In genomic region chr20:35773154-35773751, GRCh38 we compare ENCODE assay signal across 9 cellular contexts. TPM values are rescaled to one million over a fixed set of nuclear protein-coding genes. Genes with fewer than 3 reads are reported as not detected.
A peak's percentile ranks its signal among the peaks of the same experiment; 100 is the strongest.
DNase-seq lines count a peak whose midpoint lies in the region; ATAC-seq, FAIRE-seq and TF ChIP-seq lines count a peak whose summit lies in the region.
"Had no signal": no experiment of that assay in that cellular context is flagged by ENCODE, and none has a peak within 500 bp of the region (broad histone marks: within the 10 kb centered on the region; RNA-seq: fewer than 3 reads in every experiment).

No MANE protein-coding gene starts in this region.

- POLR2A ChIA-PET in endothelial cell of umbilical vein (lab: Charles Lee) = interaction anchor here (1.3 to 2.5 kb wide), 2 partner anchors 31 kb away, joined by 3 to 26 read pairs; partner anchors contain the start of gene RBM39

- no peaks in the 10 kb centered on the region for H3K9me2 ChIP-seq in neural cell (ENCODE audit: insufficient read depth, low read length)

- dilution Hi-C loops in endothelial cell of umbilical vein (cut with MboI; ENCODE audit: extremely low pct_ligation_motif_present, low sequenced_read_pairs) = no loop called here

- H2AFZ ChIP-seq in endothelial cell of umbilical vein (ENCODE audit: low read depth, low read length) (no peak overlapping the region), neural cell (ENCODE audit: low read depth, low read length) (no peak overlapping the region)

- H3K79me2 ChIP-seq in endothelial cell of umbilical vein (ENCODE audit: control insufficient read depth, insufficient read depth, low read length) (peaks cover 57% of the 10 kb centered on the region), neural cell (replicated peaks; ENCODE audit: insufficient read depth, low read length) (peaks cover 43% of the 10 kb centered on the region)

- H3K36me3 ChIP-seq in endothelial cell of umbilical vein (ENCODE audit: control insufficient read depth in 2 of 2, extremely low read depth in 1 of 2, insufficient read depth in 2 of 2, low read length in 2 of 2) = peaks cover 0 to 2% of the 10 kb centered on the region in 2 experiments
- H3K36me3 ChIP-seq in neural cell (ENCODE audit: insufficient read depth, low read length) = no peaks in the 10 kb centered on the region
- H3K36me3 ChIP-seq: ovary had no signal

- no peaks in the 10 kb centered on the region for H4K20me1 ChIP-seq in endothelial cell of umbilical vein (replicated peaks; ENCODE audit: control insufficient read depth, extremely low read depth, insufficient read depth, low read length)
- H4K20me1 ChIP-seq in neural cell (ENCODE audit: insufficient read depth) = no peaks in the 10 kb centered on the region

- TF ChIP-seq RAD21 in neural cell (conservative IDR thresholded peaks at IDR 0.05) = no peak

- no peaks in the 10 kb centered on the region for H3K9me1 ChIP-seq in endothelial cell of umbilical vein (replicated peaks; ENCODE audit: control insufficient read depth, extremely low read depth, insufficient read depth, low read length)

- no peak for TF ChIP-seq EP300 in neural cell (conservative IDR thresholded peaks at IDR 0.05; ENCODE audit: poor library complexity, severe bottlenecking)

- H3K4me3 ChIP-seq in endothelial cell of umbilical vein (replicated peaks in 1 of 3; ENCODE audit: insufficient read depth in 1 of 3, low read depth in 1 of 3, low read length in 3 of 3) (peak overlapping the region; percentile 70 to 83 (median 76)), neural cell (ENCODE audit: low read length) (peak overlapping the region; percentile 70)

- no peaks in the 10 kb centered on the region for H3K27me3 ChIP-seq in endothelial cell of umbilical vein (ENCODE audit: control insufficient read depth in 2 of 2, insufficient read depth in 2 of 2, low read length in 2 of 2)
- no peaks in the 10 kb centered on the region for H3K27me3 ChIP-seq in neural cell (ENCODE audit: insufficient read depth, low read depth, low read length)
- H3K27me3 ChIP-seq: ovary had no signal

- FAIRE-seq in endothelial cell of umbilical vein (lab: Jason Lieb, UNC) = peak; percentile 72

- H3F3A ChIP-seq in neural cell (ENCODE audit: insufficient read depth, low read length, poor library complexity, severe bottlenecking) = no peaks in the 10 kb centered on the region

- intact Hi-C loops in endothelial cell of umbilical vein (cut with micrococcal nuclease) = loop anchor here (1.0 to 5.0 kb wide), 2 partner anchors 41 to 111 kb away; no protein-coding TSS in a partner anchor

- CTCF ChIA-PET in endothelial cell of umbilical vein (lab: Charles Lee) = interaction anchor here (3.0 kb wide), 1 partner anchor 30 kb away, joined by 16 read pairs; the partner anchor contains the start of gene RBM39

- ATAC-seq in HG03354 (IDR thresholded peaks at IDR 0.05; ENCODE audit: poor library complexity, severe bottlenecking, unreplicated experiment) = peak; percentile 33
- no peak for ATAC-seq in HG03045 (IDR thresholded peaks at IDR 0.05; ENCODE audit: unreplicated experiment)
- ATAC-seq in HG02588 (IDR thresholded peaks at IDR 0.05; ENCODE audit: unreplicated experiment) = no peak
- ATAC-seq in HG02852 (IDR thresholded peaks at IDR 0.05; ENCODE audit: unreplicated experiment) = no peak

- H3K4me1 ChIP-seq in endothelial cell of umbilical vein (ENCODE audit: control insufficient read depth, extremely low read depth, insufficient read depth, low read length) = peaks cover 29% of the 10 kb centered on the region

- TF ChIP-seq CTCF in endothelial cell of umbilical vein (IDR thresholded peaks at IDR 0.05; ENCODE audit: extremely low read depth in 1 of 2, insufficient read depth in 1 of 2, low read depth in 1 of 2, low read length in 2 of 2) = no peak
- TF ChIP-seq CTCF in neural cell (IDR thresholded peaks at IDR 0.05; ENCODE audit: poor library complexity, severe bottlenecking) = no peak

- H3K4me2 ChIP-seq in endothelial cell of umbilical vein (ENCODE audit: insufficient read depth, low read length) = peak overlapping the region; percentile 95
- H3K4me2 ChIP-seq in neural cell (ENCODE audit: low read length) = peak overlapping the region; percentile 92

- no peak for TF ChIP-seq POLR2A in endothelial cell of umbilical vein (IDR thresholded peaks at IDR 0.05; ENCODE audit: low read depth, low read length)

- H3K9ac ChIP-seq in endothelial cell of umbilical vein (replicated peaks; ENCODE audit: extremely low read depth, insufficient read depth, low read length) (peak overlapping the region; percentile 86), neural cell (ENCODE audit: low read length) (peak overlapping the region; percentile 72)

- DNase-seq in AG08396 (ENCODE audit: low spot score) (peak; percentile 5), endothelial cell of umbilical vein (ENCODE audit: low read depth, low spot score) (peak; percentile 69)
- DNase-seq in activated CD4-positive, alpha-beta T cell treated with anti-CD3 and anti-CD28 coated beads for 4 hours = peak; percentile 13 to 29

- H3K9me3 ChIP-seq in endothelial cell of umbilical vein (replicated peaks; ENCODE audit: control insufficient read depth, insufficient read depth, low read length) (no peaks in the 10 kb centered on the region), neural cell (ENCODE audit: low read length) (no peaks in the 10 kb centered on the region)
- H3K9me3 ChIP-seq: ovary had no signal

- no TSS peak for BruUV-seq in endothelial cell of umbilical vein (replicated peaks; lab: Mats Ljungman, UMichigan)

- H3K27ac ChIP-seq in endothelial cell of umbilical vein (ENCODE audit: insufficient read depth, low read depth, low read length) = peak overlapping the region; percentile 81
- no peak overlapping the region for H3K27ac ChIP-seq in neural cell (ENCODE audit: low read length)

TF ChIP-seq in endothelial cell of umbilical vein, 7 proteins besides CTCF, POLR2A, EP300 and RAD21:
- TF ChIP-seq JUN (IDR thresholded peaks at IDR 0.05; ENCODE audit: borderline replicate concordance, insufficient read depth, insufficient read length, low read depth) (no peak), POLR2AphosphoS5 (IDR thresholded peaks at IDR 0.05; ENCODE audit: insufficient read depth, low read depth, low read length) (peak; percentile 17)
TF ChIP-seq in endothelial cell of umbilical vein: peak in this region for 1.

TF ChIP-seq in neural cell, 6 proteins besides CTCF, POLR2A, EP300 and RAD21:
- TF ChIP-seq TAF1 (IDR thresholded peaks at IDR 0.05; ENCODE audit: low read depth) = no peak

RNA-seq across cellular contexts. Expression of gene PHF20, which starts 1.4 kb away (rescaled TPM):
- total RNA-seq in endothelial cell of umbilical vein = 45.8 and 46.3 TPM in 2 replicates
- 16.0 and 25.0 TPM in 2 replicates for polyA plus RNA-seq in endothelial cell of umbilical vein
- polyA plus RNA-seq in endothelial cell of umbilical vein (2011; cell fraction: cytosol; rRNA removed) = 23.8 and 25.1 TPM in 2 replicates
- polyA plus RNA-seq in endothelial cell of umbilical vein (2011; cell fraction: nucleus; rRNA removed) = 21.1 and 22.2 TPM in 2 replicates
- polyA plus RNA-seq in endothelial cell of umbilical vein (2012) = 43.9 and 49.0 TPM in 2 replicates
- polyA minus RNA-seq in endothelial cell of umbilical vein = 30.4 and 61.0 TPM in 2 replicates
- 37.3 TPM for polyA minus RNA-seq in endothelial cell of umbilical vein (2011; cell fraction: cytosol; rRNA and poly(A)+ RNA removed)
- polyA minus RNA-seq in endothelial cell of umbilical vein (2011; cell fraction: nucleus; rRNA and poly(A)+ RNA removed) = 46.1 and 46.8 TPM in 2 replicates
- 49.2 and 54.8 TPM in 2 replicates for polyA plus RNA-seq in neural cell
- 44.1 and 54.4 TPM in 2 replicates for polyA minus RNA-seq in neural cell

RNA-seq across cellular contexts. Expression of gene RBM39, which starts 31.2 kb away (rescaled TPM):
- total RNA-seq in endothelial cell of umbilical vein = 291 and 309 TPM in 2 replicates
- polyA plus RNA-seq in endothelial cell of umbilical vein = 76.2 and 106 TPM in 2 replicates
- polyA plus RNA-seq in endothelial cell of umbilical vein (2011; cell fraction: cytosol; rRNA removed) = 49.7 and 60.3 TPM in 2 replicates
- polyA plus RNA-seq in endothelial cell of umbilical vein (2011; cell fraction: nucleus; rRNA removed) = 591 and 691 TPM in 2 replicates
- polyA plus RNA-seq in endothelial cell of umbilical vein (2012) = 214 and 237 TPM in 2 replicates
- polyA minus RNA-seq in endothelial cell of umbilical vein = 196 and 257 TPM in 2 replicates
- polyA minus RNA-seq in endothelial cell of umbilical vein (2011; cell fraction: cytosol; rRNA and poly(A)+ RNA removed) = 80.7 TPM
- polyA minus RNA-seq in endothelial cell of umbilical vein (2011; cell fraction: nucleus; rRNA and poly(A)+ RNA removed) = 449 and 536 TPM in 2 replicates
- 750 and 839 TPM in 2 replicates for polyA plus RNA-seq in neural cell
- polyA minus RNA-seq in neural cell = 567 and 581 TPM in 2 replicates

Comparison
In these comparisons a context has a peak if more than half of its experiments do, and no peak if none do; other contexts are left out.
1. DNase-seq: peak in every context shown above with its lines; median percentile 69 in endothelial cell of umbilical vein; 21 in activated CD4-positive, alpha-beta T cell treated with anti-CD3 and anti-CD28 coated beads for 4 hours; 5 in AG08396.